ENCODE assay signal across 22 cellular contexts in genomic region chr5:91521313-91521712, GRCh38.
DNase-seq lines count a peak whose midpoint lies in the region; ATAC-seq and TF ChIP-seq lines count a peak whose summit lies in the region.
"Had no signal": no experiment of that assay in that cellular context is flagged by ENCODE, and none has a peak within 500 bp of the region (broad histone marks: within the 10 kb centered on the region; RNA-seq: fewer than 3 reads in every experiment).

No MANE protein-coding gene starts in this region.

- no peaks in the 10 kb centered on the region for H3K36me3 ChIP-seq in RWPE2 (ENCODE audit: low read depth)

- no peak overlapping the region for H3K4me3 ChIP-seq in RWPE2 (ENCODE audit: severe bottlenecking)

- no peaks in the 10 kb centered on the region for H3K9me3 Mint-ChIP-seq in activated naive CD8-positive, alpha-beta T cell treated with anti-CD3 and anti-CD28 coated beads, Interleukin-2, amount 50 U/mL, for 24 hours
- H3K9me3 Mint-ChIP-seq in activated naive CD8-positive, alpha-beta T cell treated with anti-CD3 and anti-CD28 coated beads for 36 hours = no peaks in the 10 kb centered on the region
- no peaks in the 10 kb centered on the region for H3K9me3 Mint-ChIP-seq in activated CD4-positive, alpha-beta T cell treated with anti-CD3 and anti-CD28 coated beads, Interleukin-2, amount 10 ng/mL, durations not matched to agents 24 days and 14 days
- H3K9me3 Mint-ChIP-seq: CD8-positive, alpha-beta memory T cell; IgD-negative memory B cell had no signal

- H3K27me3 ChIP-seq in RWPE2 (ENCODE audit: insufficient read depth, poor library complexity, severe bottlenecking) = peaks cover 3% of the 10 kb centered on the region

- no peak for DNase-seq in activated naive CD8-positive, alpha-beta T cell treated with anti-CD3 and anti-CD28 coated beads, Interleukin-2, amount 50 U/mL, for 24 hours
- DNase-seq in activated naive CD8-positive, alpha-beta T cell treated with anti-CD3 and anti-CD28 coated beads for 36 hours = no peak
- DNase-seq in HT1080 (ENCODE audit: low read depth) (peak; percentile 34), RWPE2 (ENCODE audit: low spot score) (no peak), iris pigment epithelial cell (ENCODE audit: low read depth) (peak; percentile 15), D341Med (ENCODE audit: low spot score) (no peak)
- DNase-seq in activated CD4-positive, alpha-beta T cell treated with anti-CD3 and anti-CD28 coated beads, Interleukin-2, amount 10 ng/mL, durations not matched to agents 24 days and 14 days = no peak
- DNase-seq in stimulated activated CD4-positive, alpha-beta T cell treated with anti-CD3 and anti-CD28 coated beads, Interleukin-4, amount 100 ng/mL, for 24 hours = no peak
- DNase-seq: Calu3; CD8-positive, alpha-beta memory T cell; EL; H7; NCI-H1694; NCI-H2081 treated with DMSO at 0.1 percent for 48 hours; NCI-H2171 treated with DMSO at 0.1 percent for 48 hours; NCI-H446; NCI-H526; OCI-M1; RPMI8226; SIG-M5 had no signal

- intact Hi-C loops in activated CD4-positive, alpha-beta T cell treated with anti-CD3 and anti-CD28 coated beads, Interleukin-2, amount 10 ng/mL, durations not matched to agents 24 days and 14 days (cut with micrococcal nuclease) = no loop called here

- no peaks in the 10 kb centered on the region for H3K4me1 ChIP-seq in RWPE2 (ENCODE audit: insufficient read depth, poor library complexity, severe bottlenecking)

- peak; percentile 71 for ATAC-seq in activated naive CD8-positive, alpha-beta T cell treated with anti-CD3 and anti-CD28 coated beads, Interleukin-2, amount 50 U/mL, for 24 hours
- peak; percentile 86 for ATAC-seq in RWPE2 (ENCODE audit: low read depth)

- H3K4me3 Mint-ChIP-seq in activated naive CD8-positive, alpha-beta T cell treated with anti-CD3 and anti-CD28 coated beads, Interleukin-2, amount 50 U/mL, for 24 hours = no peak overlapping the region
- H3K4me3 Mint-ChIP-seq in activated naive CD8-positive, alpha-beta T cell treated with anti-CD3 and anti-CD28 coated beads for 36 hours = no peak overlapping the region
- no peak overlapping the region for H3K4me3 Mint-ChIP-seq in activated CD4-positive, alpha-beta T cell treated with anti-CD3 and anti-CD28 coated beads, Interleukin-2, amount 10 ng/mL, durations not matched to agents 24 days and 14 days
- H3K4me3 Mint-ChIP-seq: CD8-positive, alpha-beta memory T cell; IgD-negative memory B cell had no signal

- H3K27ac Mint-ChIP-seq in activated naive CD8-positive, alpha-beta T cell treated with anti-CD3 and anti-CD28 coated beads, Interleukin-2, amount 50 U/mL, for 24 hours = peak overlapping the region; percentile 25
- no peak overlapping the region for H3K27ac Mint-ChIP-seq in activated naive CD8-positive, alpha-beta T cell treated with anti-CD3 and anti-CD28 coated beads for 36 hours
- H3K27ac Mint-ChIP-seq in activated CD4-positive, alpha-beta T cell treated with anti-CD3 and anti-CD28 coated beads, Interleukin-2, amount 10 ng/mL, durations not matched to agents 24 days and 14 days = no peak overlapping the region
- H3K27ac Mint-ChIP-seq: CD8-positive, alpha-beta memory T cell; IgD-negative memory B cell had no signal

- H3K4me1 Mint-ChIP-seq in activated naive CD8-positive, alpha-beta T cell treated with anti-CD3 and anti-CD28 coated beads, Interleukin-2, amount 50 U/mL, for 24 hours = peaks cover 3% of the 10 kb centered on the region
- peaks cover 9% of the 10 kb centered on the region for H3K4me1 Mint-ChIP-seq in activated naive CD8-positive, alpha-beta T cell treated with anti-CD3 and anti-CD28 coated beads for 36 hours
- H3K4me1 Mint-ChIP-seq in activated CD4-positive, alpha-beta T cell treated with anti-CD3 and anti-CD28 coated beads, Interleukin-2, amount 10 ng/mL, durations not matched to agents 24 days and 14 days = no peaks in the 10 kb centered on the region
- H3K4me1 Mint-ChIP-seq: CD8-positive, alpha-beta memory T cell; IgD-negative memory B cell had no signal

- no peak overlapping the region for H3K27ac ChIP-seq in RWPE2 (ENCODE audit: poor library complexity, severe bottlenecking)
- H3K27ac ChIP-seq: C4-2B had no signal

- no peaks in the 10 kb centered on the region for H3K9me3 ChIP-seq in RWPE2 (ENCODE audit: severe bottlenecking)

- TF ChIP-seq CTCF in RWPE2 (IDR thresholded peaks at IDR 0.05; ENCODE audit: poor library complexity, severe bottlenecking) = no peak

- no peaks in the 10 kb centered on the region for H3K27me3 Mint-ChIP-seq in activated naive CD8-positive, alpha-beta T cell treated with anti-CD3 and anti-CD28 coated beads, Interleukin-2, amount 50 U/mL, for 24 hours
- H3K27me3 Mint-ChIP-seq in activated naive CD8-positive, alpha-beta T cell treated with anti-CD3 and anti-CD28 coated beads for 36 hours = peaks cover under 1% of the 10 kb centered on the region
- H3K27me3 Mint-ChIP-seq in activated CD4-positive, alpha-beta T cell treated with anti-CD3 and anti-CD28 coated beads, Interleukin-2, amount 10 ng/mL, durations not matched to agents 24 days and 14 days = peaks cover 4% of the 10 kb centered on the region
- H3K27me3 Mint-ChIP-seq: IgD-negative memory B cell had no signal

- H3K36me3 Mint-ChIP-seq in activated naive CD8-positive, alpha-beta T cell treated with anti-CD3 and anti-CD28 coated beads, Interleukin-2, amount 50 U/mL, for 24 hours (ENCODE audit: low read depth) = no peaks in the 10 kb centered on the region
- no peaks in the 10 kb centered on the region for H3K36me3 Mint-ChIP-seq in activated naive CD8-positive, alpha-beta T cell treated with anti-CD3 and anti-CD28 coated beads for 36 hours
- no peaks in the 10 kb centered on the region for H3K36me3 Mint-ChIP-seq in activated CD4-positive, alpha-beta T cell treated with anti-CD3 and anti-CD28 coated beads, Interleukin-2, amount 10 ng/mL, durations not matched to agents 24 days and 14 days (ENCODE audit: low read depth)
- H3K36me3 Mint-ChIP-seq: CD8-positive, alpha-beta memory T cell; IgD-negative memory B cell had no signal

Comparison
In these comparisons a context has a peak if more than half of its experiments do, and no peak if none do; other contexts are left out.
1. DNase-seq: peak in HT1080 (single experiment) and iris pigment epithelial cell (single experiment); none in activated naive CD8-positive, alpha-beta T cell treated with anti-CD3 and anti-CD28 coated beads, Interleukin-2, amount 50 U/mL, for 24 hours (single experiment), activated naive CD8-positive, alpha-beta T cell treated with anti-CD3 and anti-CD28 coated beads for 36 hours (single experiment), RWPE2 (single experiment), D341Med (single experiment), activated CD4-positive, alpha-beta T cell treated with anti-CD3 and anti-CD28 coated beads, Interleukin-2, amount 10 ng/mL, durations not matched to agents 24 days and 14 days (single experiment) and stimulated activated CD4-positive, alpha-beta T cell treated with anti-CD3 and anti-CD28 coated beads, Interleukin-4, amount 100 ng/mL, for 24 hours (single experiment).